In the genomic region with DNA sequence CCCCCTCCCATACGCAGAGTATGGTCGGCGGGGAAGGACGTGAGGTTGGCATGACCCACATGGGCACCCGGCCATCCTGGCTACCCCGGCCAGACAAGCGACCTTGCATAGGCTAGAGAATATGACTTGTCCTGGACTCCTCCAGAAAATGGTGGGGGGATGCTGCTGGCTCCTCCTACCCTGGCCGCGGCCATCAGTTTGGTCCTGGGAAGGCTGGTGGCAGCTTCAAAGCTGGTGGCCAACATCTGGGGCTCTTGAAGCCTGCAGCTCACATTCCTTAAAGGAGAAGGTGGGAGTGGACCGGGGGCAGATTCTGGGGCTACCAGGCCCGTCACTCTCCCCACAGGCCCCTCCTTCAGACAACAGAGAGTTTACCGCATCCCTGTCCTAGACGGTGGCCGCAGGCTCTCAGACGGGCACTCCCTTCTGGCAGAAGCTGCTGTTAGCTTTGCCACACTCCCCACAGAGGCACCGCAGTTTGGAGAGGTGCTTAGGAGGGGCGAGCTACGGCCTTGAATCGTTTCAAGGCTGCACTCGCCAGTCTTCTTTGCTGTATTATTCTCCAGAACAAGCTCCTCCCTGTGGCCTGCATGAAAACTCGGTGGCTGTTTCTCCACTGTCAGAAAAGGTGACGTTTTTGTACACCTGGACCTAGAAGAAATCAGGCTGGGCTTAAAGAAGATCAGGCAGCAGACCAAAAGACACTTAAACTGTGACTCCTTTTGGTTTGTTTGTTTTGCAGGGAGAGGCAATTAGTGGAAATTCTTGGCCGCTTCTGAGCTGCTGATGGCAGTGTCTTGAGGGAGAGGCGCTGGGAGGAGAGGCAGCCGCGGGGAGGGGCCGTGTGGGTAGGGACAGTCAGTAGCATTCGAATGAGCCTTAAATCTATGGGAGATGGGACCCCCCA, we compare ENCODE assay signal across 1 cellular context.
TF ChIP-seq lines count a peak whose summit lies in the region.

No MANE protein-coding gene starts in this region.

TF ChIP-seq in HepG2, 621 proteins besides CTCF, POLR2A, EP300 and RAD21 (continued from another document):
- TF ChIP-seq PAWR (CRISPR knock-in tag; IDR thresholded peaks at IDR 0.05; ENCODE audit: borderline replicate concordance) (no peak), AHR (CRISPR knock-in tag; IDR thresholded peaks at IDR 0.05) (no peak), RNF2 (conservative IDR thresholded peaks at IDR 0.05; ENCODE audit: low read depth) (no peak), KLF11 (CRISPR knock-in tag; IDR thresholded peaks at IDR 0.05) (no peak), ZMYM3 (CRISPR knock-in tag; IDR thresholded peaks at IDR 0.05) (0 out of 2 replicates have a peak, but pooled peaks have one; percentile 18), CENPT (CRISPR knock-in tag; IDR thresholded peaks at IDR 0.05; ENCODE audit: low read depth) (no peak), ZNF570 (CRISPR knock-in tag; IDR thresholded peaks at IDR 0.05; ENCODE audit: borderline replicate concordance) (no peak), MED8 (CRISPR knock-in tag; IDR thresholded peaks at IDR 0.05; ENCODE audit: insufficient replicate concordance) (no peak), ZNF563 (CRISPR knock-in tag; IDR thresholded peaks at IDR 0.05) (peak; percentile 19; the same call in 1 of the 2 replicates), ZFX (CRISPR knock-in tag; IDR thresholded peaks at IDR 0.05; ENCODE audit: low read depth) (0 out of 2 replicates have a peak, but pooled peaks have one; percentile 17)
- TF ChIP-seq, protein P1, sequence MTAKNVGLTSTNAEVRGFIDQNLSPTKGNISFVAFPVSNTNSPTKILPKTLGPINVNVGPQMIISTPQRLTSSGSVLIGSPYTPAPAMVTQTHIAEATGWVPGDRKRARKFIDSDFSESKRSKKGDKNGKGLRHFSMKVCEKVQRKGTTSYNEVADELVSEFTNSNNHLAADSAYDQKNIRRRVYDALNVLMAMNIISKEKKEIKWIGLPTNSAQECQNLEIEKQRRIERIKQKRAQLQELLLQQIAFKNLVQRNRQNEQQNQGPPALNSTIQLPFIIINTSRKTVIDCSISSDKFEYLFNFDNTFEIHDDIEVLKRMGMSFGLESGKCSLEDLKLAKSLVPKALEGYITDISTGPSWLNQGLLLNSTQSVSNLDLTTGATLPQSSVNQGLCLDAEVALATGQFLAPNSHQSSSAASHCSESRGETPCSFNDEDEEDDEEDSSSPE (CRISPR knock-in tag; IDR thresholded peaks at IDR 0.05), result no peak
- TF ChIP-seq, protein P2, sequence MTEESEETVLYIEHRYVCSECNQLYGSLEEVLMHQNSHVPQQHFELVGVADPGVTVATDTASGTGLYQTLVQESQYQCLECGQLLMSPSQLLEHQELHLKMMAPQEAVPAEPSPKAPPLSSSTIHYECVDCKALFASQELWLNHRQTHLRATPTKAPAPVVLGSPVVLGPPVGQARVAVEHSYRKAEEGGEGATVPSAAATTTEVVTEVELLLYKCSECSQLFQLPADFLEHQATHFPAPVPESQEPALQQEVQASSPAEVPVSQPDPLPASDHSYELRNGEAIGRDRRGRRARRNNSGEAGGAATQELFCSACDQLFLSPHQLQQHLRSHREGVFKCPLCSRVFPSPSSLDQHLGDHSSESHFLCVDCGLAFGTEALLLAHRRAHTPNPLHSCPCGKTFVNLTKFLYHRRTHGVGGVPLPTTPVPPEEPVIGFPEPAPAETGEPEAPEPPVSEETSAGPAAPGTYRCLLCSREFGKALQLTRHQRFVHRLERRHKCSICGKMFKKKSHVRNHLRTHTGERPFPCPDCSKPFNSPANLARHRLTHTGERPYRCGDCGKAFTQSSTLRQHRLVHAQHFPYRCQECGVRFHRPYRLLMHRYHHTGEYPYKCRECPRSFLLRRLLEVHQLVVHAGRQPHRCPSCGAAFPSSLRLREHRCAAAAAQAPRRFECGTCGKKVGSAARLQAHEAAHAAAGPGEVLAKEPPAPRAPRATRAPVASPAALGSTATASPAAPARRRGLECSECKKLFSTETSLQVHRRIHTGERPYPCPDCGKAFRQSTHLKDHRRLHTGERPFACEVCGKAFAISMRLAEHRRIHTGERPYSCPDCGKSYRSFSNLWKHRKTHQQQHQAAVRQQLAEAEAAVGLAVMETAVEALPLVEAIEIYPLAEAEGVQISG (CRISPR knock-in tag; IDR thresholded peaks at IDR 0.05), result 0 out of 2 replicates have a peak, but pooled peaks have one; percentile 21
- TF ChIP-seq, protein P3, sequence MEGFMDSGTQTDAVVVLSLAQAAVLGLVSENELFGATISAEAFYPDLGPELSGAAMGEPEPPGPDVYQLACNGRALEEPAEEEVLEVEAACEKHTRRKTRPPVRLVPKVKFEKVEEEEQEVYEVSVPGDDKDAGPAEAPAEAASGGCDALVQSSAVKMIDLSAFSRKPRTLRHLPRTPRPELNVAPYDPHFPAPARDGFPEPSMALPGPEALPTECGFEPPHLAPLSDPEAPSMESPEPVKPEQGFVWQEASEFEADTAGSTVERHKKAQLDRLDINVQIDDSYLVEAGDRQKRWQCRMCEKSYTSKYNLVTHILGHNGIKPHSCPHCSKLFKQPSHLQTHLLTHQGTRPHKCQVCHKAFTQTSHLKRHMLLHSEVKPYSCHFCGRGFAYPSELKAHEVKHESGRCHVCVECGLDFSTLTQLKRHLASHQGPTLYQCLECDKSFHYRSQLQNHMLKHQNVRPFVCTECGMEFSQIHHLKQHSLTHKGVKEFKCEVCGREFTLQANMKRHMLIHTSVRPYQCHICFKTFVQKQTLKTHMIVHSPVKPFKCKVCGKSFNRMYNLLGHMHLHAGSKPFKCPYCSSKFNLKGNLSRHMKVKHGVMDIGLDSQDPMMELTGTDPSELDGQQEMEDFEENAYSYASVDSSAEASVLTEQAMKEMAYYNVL (CRISPR knock-in tag; IDR thresholded peaks at IDR 0.05; ENCODE audit: borderline replicate concordance), result no peak
